ENCODE assay signal across 1 cellular context in genomic region chr2:20350753-20351554, GRCh38.
TF ChIP-seq lines count a peak whose summit lies in the region.

PUM2 (minus strand) TSS chr2:20350844; CDS start chr2:20327360, 23,484 bp downstream.

TF ChIP-seq in HepG2, 621 proteins besides CTCF, POLR2A, EP300 and RAD21 (continued from another document and continues in another):
- TF ChIP-seq ZNF660 (CRISPR knock-in tag; IDR thresholded peaks at IDR 0.05; ENCODE audit: borderline replicate concordance, low read depth) = no peak; the same call in 1 of the 2 replicates
- peak; percentile 80; the same call in 1 of the 2 replicates for TF ChIP-seq FOXA3 (CRISPR knock-in tag; IDR thresholded peaks at IDR 0.05)
- no peak; the same call in 1 of the 2 replicates for TF ChIP-seq ZC3H4 (CRISPR knock-in tag; IDR thresholded peaks at IDR 0.05; ENCODE audit: borderline replicate concordance)
- TF ChIP-seq IRF9 (CRISPR knock-in tag; IDR thresholded peaks at IDR 0.05; ENCODE audit: borderline replicate concordance) = no peak; the same call in 1 of the 2 replicates
- TF ChIP-seq BCL3 (CRISPR knock-in tag; IDR thresholded peaks at IDR 0.05) = 0 out of 2 replicates have a peak, but pooled peaks have one; percentile 38
- TF ChIP-seq ZNF781 (CRISPR knock-in tag; IDR thresholded peaks at IDR 0.05; ENCODE audit: borderline replicate concordance, not compliant biosample characterization) = peak; percentile 88
- peak; percentile 92; the same call in 1 of the 2 replicates for TF ChIP-seq IRF1 (CRISPR knock-in tag; IDR thresholded peaks at IDR 0.05; ENCODE audit: low read depth)
- no peak; the same call in 1 of the 2 replicates for TF ChIP-seq ZNF879 (CRISPR knock-in tag; IDR thresholded peaks at IDR 0.05)
- TF ChIP-seq TOE1 (CRISPR knock-in tag; IDR thresholded peaks at IDR 0.05) = no peak
- no peak; the same call in 1 of the 2 replicates for TF ChIP-seq MZF1 (CRISPR knock-in tag; IDR thresholded peaks at IDR 0.05; ENCODE audit: borderline replicate concordance)
- peak; percentile 27; the same call in 1 of the 2 replicates for TF ChIP-seq KMT2A (CRISPR knock-in tag; IDR thresholded peaks at IDR 0.05)
- peak; percentile 89 for TF ChIP-seq ZNF281 (CRISPR knock-in tag; IDR thresholded peaks at IDR 0.05; ENCODE audit: borderline replicate concordance)
- peak; percentile 93; the same call in 1 of the 2 replicates for TF ChIP-seq ZBTB39 (CRISPR knock-in tag; IDR thresholded peaks at IDR 0.05)
- TF ChIP-seq ZBTB46 (CRISPR knock-in tag; IDR thresholded peaks at IDR 0.05; ENCODE audit: borderline replicate concordance) = no peak; the same call in 1 of the 2 replicates
- peak; percentile 76; the same call in 1 of the 2 replicates for TF ChIP-seq ZNF792 (CRISPR knock-in tag; IDR thresholded peaks at IDR 0.05)
- TF ChIP-seq SYNCRIP (IDR thresholded peaks at IDR 0.05; ENCODE audit: insufficient read depth, low read depth, low read length) = no peak
- TF ChIP-seq MTERF4 (CRISPR knock-in tag; IDR thresholded peaks at IDR 0.05) = peak; percentile 97
- TF ChIP-seq ZNF563 (CRISPR knock-in tag; IDR thresholded peaks at IDR 0.05) = peak; percentile 99
- TF ChIP-seq ZNF747 (CRISPR knock-in tag; IDR thresholded peaks at IDR 0.05; ENCODE audit: borderline replicate concordance) = peak; percentile 97
- no peak for TF ChIP-seq ATF7 (IDR thresholded peaks at IDR 0.05)
- peak; percentile 68; the same call in 1 of the 2 replicates for TF ChIP-seq ATF7 (CRISPR knock-in tag; IDR thresholded peaks at IDR 0.05)
- peak; percentile 93; the same call in 1 of the 2 replicates for TF ChIP-seq PREB (CRISPR knock-in tag; IDR thresholded peaks at IDR 0.05)
- TF ChIP-seq RAD51 (IDR thresholded peaks at IDR 0.05; ENCODE audit: borderline replicate concordance) = no peak
- no peak for TF ChIP-seq SSRP1 (CRISPR knock-in tag; IDR thresholded peaks at IDR 0.05)
- peak; percentile 61 for TF ChIP-seq SKI (IDR thresholded peaks at IDR 0.05; ENCODE audit: partially characterized antibody)
- TF ChIP-seq HBP1 (CRISPR knock-in tag; IDR thresholded peaks at IDR 0.05; ENCODE audit: low read depth) = peak; percentile 69; the same call in 1 of the 2 replicates
- no peak; the same call in 1 of the 2 replicates for TF ChIP-seq GLI4 (CRISPR knock-in tag; IDR thresholded peaks at IDR 0.05; ENCODE audit: borderline replicate concordance)
- no peak for TF ChIP-seq MED8 (CRISPR knock-in tag; IDR thresholded peaks at IDR 0.05; ENCODE audit: insufficient replicate concordance)
- peak; percentile 32; the same call in 1 of the 2 replicates for TF ChIP-seq JUND (CRISPR knock-in tag; IDR thresholded peaks at IDR 0.05)
- peak; percentile 93 for TF ChIP-seq ZNF160 (CRISPR knock-in tag; IDR thresholded peaks at IDR 0.05)
- peak; percentile 79; the same call in 1 of the 2 replicates for TF ChIP-seq ZNF34 (CRISPR knock-in tag; IDR thresholded peaks at IDR 0.05; ENCODE audit: borderline replicate concordance)
- TF ChIP-seq ARID3A (IDR thresholded peaks at IDR 0.05; ENCODE audit: low read depth, low read length) = peak; percentile 14; the same call in 1 of the 2 replicates
- peak; percentile 88 for TF ChIP-seq MNT (IDR thresholded peaks at IDR 0.05)
- peak; percentile 96; the same call in 1 of the 2 replicates for TF ChIP-seq ZBTB8A (CRISPR knock-in tag; IDR thresholded peaks at IDR 0.05; ENCODE audit: borderline replicate concordance, low read depth)
- TF ChIP-seq ELK4 (CRISPR knock-in tag; IDR thresholded peaks at IDR 0.05; ENCODE audit: borderline replicate concordance) = peak; percentile 81; the same call in 1 of the 2 replicates
- peak; percentile 99 for TF ChIP-seq ZIK1 (CRISPR knock-in tag; IDR thresholded peaks at IDR 0.05; ENCODE audit: borderline replicate concordance, low read depth)
- TF ChIP-seq AGO1 (IDR thresholded peaks at IDR 0.05; ENCODE audit: low read depth, low read length, poor library complexity, severe bottlenecking) = peak; percentile 53
- TF ChIP-seq MAX (IDR thresholded peaks at IDR 0.05) = peak; percentile 98
